1 cellular context compared by ENCODE assay signal in the genomic region with DNA sequence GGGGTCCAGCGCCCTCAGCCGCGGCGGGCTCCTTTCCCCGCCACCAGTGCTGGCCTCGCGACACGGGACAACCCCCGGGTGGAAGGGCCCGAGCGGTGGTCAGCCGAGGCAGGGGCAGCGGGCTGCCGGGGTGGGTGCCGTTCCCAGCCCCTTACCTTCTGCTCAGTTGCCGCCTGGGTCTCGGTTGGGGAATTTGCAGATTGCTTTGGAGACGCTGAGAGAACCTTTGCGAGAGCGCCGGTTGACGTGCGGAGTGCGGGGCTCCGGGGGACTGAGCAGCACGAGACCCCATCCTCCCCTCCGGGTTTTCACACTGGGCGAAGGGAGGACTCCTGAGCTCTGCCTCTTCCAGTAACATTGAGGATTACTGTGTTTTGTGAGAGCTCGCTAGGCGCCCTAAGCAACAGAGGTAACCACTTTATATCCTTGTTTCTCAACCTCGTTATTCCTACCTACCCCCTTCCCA.
TF ChIP-seq lines count a peak whose summit lies in the region.

No MANE protein-coding gene starts in this region.

TF ChIP-seq in WTC11, 78 proteins besides CTCF, POLR2A, EP300 and RAD21 (continued from another document and continues in another):
- TF ChIP-seq, protein P1, sequence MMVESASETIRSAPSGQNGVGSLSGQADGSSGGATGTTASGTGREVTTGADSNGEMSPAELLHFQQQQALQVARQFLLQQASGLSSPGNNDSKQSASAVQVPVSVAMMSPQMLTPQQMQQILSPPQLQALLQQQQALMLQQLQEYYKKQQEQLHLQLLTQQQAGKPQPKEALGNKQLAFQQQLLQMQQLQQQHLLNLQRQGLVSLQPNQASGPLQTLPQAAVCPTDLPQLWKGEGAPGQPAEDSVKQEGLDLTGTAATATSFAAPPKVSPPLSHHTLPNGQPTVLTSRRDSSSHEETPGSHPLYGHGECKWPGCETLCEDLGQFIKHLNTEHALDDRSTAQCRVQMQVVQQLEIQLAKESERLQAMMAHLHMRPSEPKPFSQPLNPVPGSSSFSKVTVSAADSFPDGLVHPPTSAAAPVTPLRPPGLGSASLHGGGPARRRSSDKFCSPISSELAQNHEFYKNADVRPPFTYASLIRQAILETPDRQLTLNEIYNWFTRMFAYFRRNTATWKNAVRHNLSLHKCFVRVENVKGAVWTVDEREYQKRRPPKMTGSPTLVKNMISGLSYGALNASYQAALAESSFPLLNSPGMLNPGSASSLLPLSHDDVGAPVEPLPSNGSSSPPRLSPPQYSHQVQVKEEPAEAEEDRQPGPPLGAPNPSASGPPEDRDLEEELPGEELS (CRISPR knock-in tag; IDR thresholded peaks at IDR 0.05) = no peak
- TF ChIP-seq ZNF121 (CRISPR knock-in tag; IDR thresholded peaks at IDR 0.05) (no peak), MYBL2 (CRISPR knock-in tag; IDR thresholded peaks at IDR 0.05) (no peak), ZNF232 (CRISPR knock-in tag; IDR thresholded peaks at IDR 0.05) (no peak), GTF2I (CRISPR knock-in tag; conservative IDR thresholded peaks at IDR 0.05) (no peak), HMGA2 (CRISPR knock-in tag; IDR thresholded peaks at IDR 0.05) (no peak), SP1 (CRISPR knock-in tag; conservative IDR thresholded peaks at IDR 0.05) (no peak), ZNF396 (CRISPR knock-in tag; IDR thresholded peaks at IDR 0.05; ENCODE audit: borderline replicate concordance) (no peak), RORB (CRISPR knock-in tag; IDR thresholded peaks at IDR 0.05) (no peak), NR1H2 (CRISPR knock-in tag; IDR thresholded peaks at IDR 0.05) (no peak), NR3C1 (CRISPR knock-in tag; conservative IDR thresholded peaks at IDR 0.05; ENCODE audit: low read depth) (no peak), ELF4 (CRISPR knock-in tag; IDR thresholded peaks at IDR 0.05; ENCODE audit: low read depth) (no peak), ETV6 (CRISPR knock-in tag; IDR thresholded peaks at IDR 0.05) (no peak), CREM (CRISPR knock-in tag; IDR thresholded peaks at IDR 0.05) (no peak; the same call in 1 of the 2 replicates)
- TF ChIP-seq, protein P2, sequence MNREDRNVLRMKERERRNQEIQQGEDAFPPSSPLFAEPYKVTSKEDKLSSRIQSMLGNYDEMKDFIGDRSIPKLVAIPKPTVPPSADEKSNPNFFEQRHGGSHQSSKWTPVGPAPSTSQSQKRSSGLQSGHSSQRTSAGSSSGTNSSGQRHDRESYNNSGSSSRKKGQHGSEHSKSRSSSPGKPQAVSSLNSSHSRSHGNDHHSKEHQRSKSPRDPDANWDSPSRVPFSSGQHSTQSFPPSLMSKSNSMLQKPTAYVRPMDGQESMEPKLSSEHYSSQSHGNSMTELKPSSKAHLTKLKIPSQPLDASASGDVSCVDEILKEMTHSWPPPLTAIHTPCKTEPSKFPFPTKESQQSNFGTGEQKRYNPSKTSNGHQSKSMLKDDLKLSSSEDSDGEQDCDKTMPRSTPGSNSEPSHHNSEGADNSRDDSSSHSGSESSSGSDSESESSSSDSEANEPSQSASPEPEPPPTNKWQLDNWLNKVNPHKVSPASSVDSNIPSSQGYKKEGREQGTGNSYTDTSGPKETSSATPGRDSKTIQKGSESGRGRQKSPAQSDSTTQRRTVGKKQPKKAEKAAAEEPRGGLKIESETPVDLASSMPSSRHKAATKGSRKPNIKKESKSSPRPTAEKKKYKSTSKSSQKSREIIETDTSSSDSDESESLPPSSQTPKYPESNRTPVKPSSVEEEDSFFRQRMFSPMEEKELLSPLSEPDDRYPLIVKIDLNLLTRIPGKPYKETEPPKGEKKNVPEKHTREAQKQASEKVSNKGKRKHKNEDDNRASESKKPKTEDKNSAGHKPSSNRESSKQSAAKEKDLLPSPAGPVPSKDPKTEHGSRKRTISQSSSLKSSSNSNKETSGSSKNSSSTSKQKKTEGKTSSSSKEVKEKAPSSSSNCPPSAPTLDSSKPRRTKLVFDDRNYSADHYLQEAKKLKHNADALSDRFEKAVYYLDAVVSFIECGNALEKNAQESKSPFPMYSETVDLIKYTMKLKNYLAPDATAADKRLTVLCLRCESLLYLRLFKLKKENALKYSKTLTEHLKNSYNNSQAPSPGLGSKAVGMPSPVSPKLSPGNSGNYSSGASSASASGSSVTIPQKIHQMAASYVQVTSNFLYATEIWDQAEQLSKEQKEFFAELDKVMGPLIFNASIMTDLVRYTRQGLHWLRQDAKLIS (CRISPR knock-in tag; IDR thresholded peaks at IDR 0.05; ENCODE audit: borderline replicate concordance) = no peak
- TF ChIP-seq, protein P3, sequence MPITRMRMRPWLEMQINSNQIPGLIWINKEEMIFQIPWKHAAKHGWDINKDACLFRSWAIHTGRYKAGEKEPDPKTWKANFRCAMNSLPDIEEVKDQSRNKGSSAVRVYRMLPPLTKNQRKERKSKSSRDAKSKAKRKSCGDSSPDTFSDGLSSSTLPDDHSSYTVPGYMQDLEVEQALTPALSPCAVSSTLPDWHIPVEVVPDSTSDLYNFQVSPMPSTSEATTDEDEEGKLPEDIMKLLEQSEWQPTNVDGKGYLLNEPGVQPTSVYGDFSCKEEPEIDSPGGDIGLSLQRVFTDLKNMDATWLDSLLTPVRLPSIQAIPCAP (CRISPR knock-in tag; IDR thresholded peaks at IDR 0.05) = no peak
- TF ChIP-seq, protein P4, sequence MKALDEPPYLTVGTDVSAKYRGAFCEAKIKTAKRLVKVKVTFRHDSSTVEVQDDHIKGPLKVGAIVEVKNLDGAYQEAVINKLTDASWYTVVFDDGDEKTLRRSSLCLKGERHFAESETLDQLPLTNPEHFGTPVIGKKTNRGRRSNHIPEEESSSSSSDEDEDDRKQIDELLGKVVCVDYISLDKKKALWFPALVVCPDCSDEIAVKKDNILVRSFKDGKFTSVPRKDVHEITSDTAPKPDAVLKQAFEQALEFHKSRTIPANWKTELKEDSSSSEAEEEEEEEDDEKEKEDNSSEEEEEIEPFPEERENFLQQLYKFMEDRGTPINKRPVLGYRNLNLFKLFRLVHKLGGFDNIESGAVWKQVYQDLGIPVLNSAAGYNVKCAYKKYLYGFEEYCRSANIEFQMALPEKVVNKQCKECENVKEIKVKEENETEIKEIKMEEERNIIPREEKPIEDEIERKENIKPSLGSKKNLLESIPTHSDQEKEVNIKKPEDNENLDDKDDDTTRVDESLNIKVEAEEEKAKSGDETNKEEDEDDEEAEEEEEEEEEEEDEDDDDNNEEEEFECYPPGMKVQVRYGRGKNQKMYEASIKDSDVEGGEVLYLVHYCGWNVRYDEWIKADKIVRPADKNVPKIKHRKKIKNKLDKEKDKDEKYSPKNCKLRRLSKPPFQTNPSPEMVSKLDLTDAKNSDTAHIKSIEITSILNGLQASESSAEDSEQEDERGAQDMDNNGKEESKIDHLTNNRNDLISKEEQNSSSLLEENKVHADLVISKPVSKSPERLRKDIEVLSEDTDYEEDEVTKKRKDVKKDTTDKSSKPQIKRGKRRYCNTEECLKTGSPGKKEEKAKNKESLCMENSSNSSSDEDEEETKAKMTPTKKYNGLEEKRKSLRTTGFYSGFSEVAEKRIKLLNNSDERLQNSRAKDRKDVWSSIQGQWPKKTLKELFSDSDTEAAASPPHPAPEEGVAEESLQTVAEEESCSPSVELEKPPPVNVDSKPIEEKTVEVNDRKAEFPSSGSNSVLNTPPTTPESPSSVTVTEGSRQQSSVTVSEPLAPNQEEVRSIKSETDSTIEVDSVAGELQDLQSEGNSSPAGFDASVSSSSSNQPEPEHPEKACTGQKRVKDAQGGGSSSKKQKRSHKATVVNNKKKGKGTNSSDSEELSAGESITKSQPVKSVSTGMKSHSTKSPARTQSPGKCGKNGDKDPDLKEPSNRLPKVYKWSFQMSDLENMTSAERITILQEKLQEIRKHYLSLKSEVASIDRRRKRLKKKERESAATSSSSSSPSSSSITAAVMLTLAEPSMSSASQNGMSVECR (CRISPR knock-in tag; IDR thresholded peaks at IDR 0.05; ENCODE audit: borderline replicate concordance) = no peak
- TF ChIP-seq, protein P5, sequence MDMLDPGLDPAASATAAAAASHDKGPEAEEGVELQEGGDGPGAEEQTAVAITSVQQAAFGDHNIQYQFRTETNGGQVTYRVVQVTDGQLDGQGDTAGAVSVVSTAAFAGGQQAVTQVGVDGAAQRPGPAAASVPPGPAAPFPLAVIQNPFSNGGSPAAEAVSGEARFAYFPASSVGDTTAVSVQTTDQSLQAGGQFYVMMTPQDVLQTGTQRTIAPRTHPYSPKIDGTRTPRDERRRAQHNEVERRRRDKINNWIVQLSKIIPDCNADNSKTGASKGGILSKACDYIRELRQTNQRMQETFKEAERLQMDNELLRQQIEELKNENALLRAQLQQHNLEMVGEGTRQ (CRISPR knock-in tag; IDR thresholded peaks at IDR 0.05) = no peak; the same call in 1 of the 2 replicates
- TF ChIP-seq, protein P6, sequence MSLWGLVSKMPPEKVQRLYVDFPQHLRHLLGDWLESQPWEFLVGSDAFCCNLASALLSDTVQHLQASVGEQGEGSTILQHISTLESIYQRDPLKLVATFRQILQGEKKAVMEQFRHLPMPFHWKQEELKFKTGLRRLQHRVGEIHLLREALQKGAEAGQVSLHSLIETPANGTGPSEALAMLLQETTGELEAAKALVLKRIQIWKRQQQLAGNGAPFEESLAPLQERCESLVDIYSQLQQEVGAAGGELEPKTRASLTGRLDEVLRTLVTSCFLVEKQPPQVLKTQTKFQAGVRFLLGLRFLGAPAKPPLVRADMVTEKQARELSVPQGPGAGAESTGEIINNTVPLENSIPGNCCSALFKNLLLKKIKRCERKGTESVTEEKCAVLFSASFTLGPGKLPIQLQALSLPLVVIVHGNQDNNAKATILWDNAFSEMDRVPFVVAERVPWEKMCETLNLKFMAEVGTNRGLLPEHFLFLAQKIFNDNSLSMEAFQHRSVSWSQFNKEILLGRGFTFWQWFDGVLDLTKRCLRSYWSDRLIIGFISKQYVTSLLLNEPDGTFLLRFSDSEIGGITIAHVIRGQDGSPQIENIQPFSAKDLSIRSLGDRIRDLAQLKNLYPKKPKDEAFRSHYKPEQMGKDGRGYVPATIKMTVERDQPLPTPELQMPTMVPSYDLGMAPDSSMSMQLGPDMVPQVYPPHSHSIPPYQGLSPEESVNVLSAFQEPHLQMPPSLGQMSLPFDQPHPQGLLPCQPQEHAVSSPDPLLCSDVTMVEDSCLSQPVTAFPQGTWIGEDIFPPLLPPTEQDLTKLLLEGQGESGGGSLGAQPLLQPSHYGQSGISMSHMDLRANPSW (CRISPR knock-in tag; conservative IDR thresholded peaks at IDR 0.05; ENCODE audit: low read depth) = no peak
- TF ChIP-seq, protein P7, sequence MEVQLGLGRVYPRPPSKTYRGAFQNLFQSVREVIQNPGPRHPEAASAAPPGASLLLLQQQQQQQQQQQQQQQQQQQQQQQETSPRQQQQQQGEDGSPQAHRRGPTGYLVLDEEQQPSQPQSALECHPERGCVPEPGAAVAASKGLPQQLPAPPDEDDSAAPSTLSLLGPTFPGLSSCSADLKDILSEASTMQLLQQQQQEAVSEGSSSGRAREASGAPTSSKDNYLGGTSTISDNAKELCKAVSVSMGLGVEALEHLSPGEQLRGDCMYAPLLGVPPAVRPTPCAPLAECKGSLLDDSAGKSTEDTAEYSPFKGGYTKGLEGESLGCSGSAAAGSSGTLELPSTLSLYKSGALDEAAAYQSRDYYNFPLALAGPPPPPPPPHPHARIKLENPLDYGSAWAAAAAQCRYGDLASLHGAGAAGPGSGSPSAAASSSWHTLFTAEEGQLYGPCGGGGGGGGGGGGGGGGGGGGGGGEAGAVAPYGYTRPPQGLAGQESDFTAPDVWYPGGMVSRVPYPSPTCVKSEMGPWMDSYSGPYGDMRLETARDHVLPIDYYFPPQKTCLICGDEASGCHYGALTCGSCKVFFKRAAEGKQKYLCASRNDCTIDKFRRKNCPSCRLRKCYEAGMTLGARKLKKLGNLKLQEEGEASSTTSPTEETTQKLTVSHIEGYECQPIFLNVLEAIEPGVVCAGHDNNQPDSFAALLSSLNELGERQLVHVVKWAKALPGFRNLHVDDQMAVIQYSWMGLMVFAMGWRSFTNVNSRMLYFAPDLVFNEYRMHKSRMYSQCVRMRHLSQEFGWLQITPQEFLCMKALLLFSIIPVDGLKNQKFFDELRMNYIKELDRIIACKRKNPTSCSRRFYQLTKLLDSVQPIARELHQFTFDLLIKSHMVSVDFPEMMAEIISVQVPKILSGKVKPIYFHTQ (CRISPR knock-in tag; IDR thresholded peaks at IDR 0.05) = no peak
- TF ChIP-seq, protein P8, sequence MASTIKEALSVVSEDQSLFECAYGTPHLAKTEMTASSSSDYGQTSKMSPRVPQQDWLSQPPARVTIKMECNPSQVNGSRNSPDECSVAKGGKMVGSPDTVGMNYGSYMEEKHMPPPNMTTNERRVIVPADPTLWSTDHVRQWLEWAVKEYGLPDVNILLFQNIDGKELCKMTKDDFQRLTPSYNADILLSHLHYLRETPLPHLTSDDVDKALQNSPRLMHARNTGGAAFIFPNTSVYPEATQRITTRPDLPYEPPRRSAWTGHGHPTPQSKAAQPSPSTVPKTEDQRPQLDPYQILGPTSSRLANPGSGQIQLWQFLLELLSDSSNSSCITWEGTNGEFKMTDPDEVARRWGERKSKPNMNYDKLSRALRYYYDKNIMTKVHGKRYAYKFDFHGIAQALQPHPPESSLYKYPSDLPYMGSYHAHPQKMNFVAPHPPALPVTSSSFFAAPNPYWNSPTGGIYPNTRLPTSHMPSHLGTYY (CRISPR knock-in tag; IDR thresholded peaks at IDR 0.05) = no peak
- TF ChIP-seq, protein P9, sequence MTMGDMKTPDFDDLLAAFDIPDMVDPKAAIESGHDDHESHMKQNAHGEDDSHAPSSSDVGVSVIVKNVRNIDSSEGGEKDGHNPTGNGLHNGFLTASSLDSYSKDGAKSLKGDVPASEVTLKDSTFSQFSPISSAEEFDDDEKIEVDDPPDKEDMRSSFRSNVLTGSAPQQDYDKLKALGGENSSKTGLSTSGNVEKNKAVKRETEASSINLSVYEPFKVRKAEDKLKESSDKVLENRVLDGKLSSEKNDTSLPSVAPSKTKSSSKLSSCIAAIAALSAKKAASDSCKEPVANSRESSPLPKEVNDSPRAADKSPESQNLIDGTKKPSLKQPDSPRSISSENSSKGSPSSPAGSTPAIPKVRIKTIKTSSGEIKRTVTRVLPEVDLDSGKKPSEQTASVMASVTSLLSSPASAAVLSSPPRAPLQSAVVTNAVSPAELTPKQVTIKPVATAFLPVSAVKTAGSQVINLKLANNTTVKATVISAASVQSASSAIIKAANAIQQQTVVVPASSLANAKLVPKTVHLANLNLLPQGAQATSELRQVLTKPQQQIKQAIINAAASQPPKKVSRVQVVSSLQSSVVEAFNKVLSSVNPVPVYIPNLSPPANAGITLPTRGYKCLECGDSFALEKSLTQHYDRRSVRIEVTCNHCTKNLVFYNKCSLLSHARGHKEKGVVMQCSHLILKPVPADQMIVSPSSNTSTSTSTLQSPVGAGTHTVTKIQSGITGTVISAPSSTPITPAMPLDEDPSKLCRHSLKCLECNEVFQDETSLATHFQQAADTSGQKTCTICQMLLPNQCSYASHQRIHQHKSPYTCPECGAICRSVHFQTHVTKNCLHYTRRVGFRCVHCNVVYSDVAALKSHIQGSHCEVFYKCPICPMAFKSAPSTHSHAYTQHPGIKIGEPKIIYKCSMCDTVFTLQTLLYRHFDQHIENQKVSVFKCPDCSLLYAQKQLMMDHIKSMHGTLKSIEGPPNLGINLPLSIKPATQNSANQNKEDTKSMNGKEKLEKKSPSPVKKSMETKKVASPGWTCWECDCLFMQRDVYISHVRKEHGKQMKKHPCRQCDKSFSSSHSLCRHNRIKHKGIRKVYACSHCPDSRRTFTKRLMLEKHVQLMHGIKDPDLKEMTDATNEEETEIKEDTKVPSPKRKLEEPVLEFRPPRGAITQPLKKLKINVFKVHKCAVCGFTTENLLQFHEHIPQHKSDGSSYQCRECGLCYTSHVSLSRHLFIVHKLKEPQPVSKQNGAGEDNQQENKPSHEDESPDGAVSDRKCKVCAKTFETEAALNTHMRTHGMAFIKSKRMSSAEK (CRISPR knock-in tag; IDR thresholded peaks at IDR 0.05; ENCODE audit: borderline replicate concordance) = no peak
- TF ChIP-seq, protein P10, sequence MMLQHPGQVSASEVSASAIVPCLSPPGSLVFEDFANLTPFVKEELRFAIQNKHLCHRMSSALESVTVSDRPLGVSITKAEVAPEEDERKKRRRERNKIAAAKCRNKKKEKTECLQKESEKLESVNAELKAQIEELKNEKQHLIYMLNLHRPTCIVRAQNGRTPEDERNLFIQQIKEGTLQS (CRISPR knock-in tag; conservative IDR thresholded peaks at IDR 0.05) = no peak
